ENCODE assay signal across 2 cellular contexts in genomic region chr9:70566066-70566465, GRCh38.
TF ChIP-seq lines count a peak whose summit lies in the region.

No MANE protein-coding gene starts in this region.

TF ChIP-seq in IMR-90, 13 proteins besides CTCF, POLR2A, EP300 and RAD21:
- TF ChIP-seq CEBPB (IDR thresholded peaks at IDR 0.05; ENCODE audit: low read depth, low read length) (no peak), RCOR1 (IDR thresholded peaks at IDR 0.05; ENCODE audit: insufficient replicate concordance, low read length) (no peak), NFE2L2 (IDR thresholded peaks at IDR 0.05; ENCODE audit: low read depth, low read length) (no peak), MAZ (IDR thresholded peaks at IDR 0.05; ENCODE audit: borderline replicate concordance, low read depth, low read length) (no peak), RFX5 (IDR thresholded peaks at IDR 0.05; ENCODE audit: low read depth, low read length) (no peak), SMC3 (IDR thresholded peaks at IDR 0.05; ENCODE audit: low read depth, low read length) (no peak), MAFK (IDR thresholded peaks at IDR 0.05; ENCODE audit: low read depth, low read length) (no peak), CHD1 (IDR thresholded peaks at IDR 0.05; ENCODE audit: low read depth, low read length) (no peak), ELK1 (IDR thresholded peaks at IDR 0.05; ENCODE audit: borderline replicate concordance, low read depth, low read length) (no peak), USF2 (IDR thresholded peaks at IDR 0.05; ENCODE audit: low read depth, low read length) (no peak), FOS (IDR thresholded peaks at IDR 0.05; ENCODE audit: low read depth, low read length) (no peak), BHLHE40 (IDR thresholded peaks at IDR 0.05; ENCODE audit: low read depth, low read length) (no peak), MXI1 (IDR thresholded peaks at IDR 0.05; ENCODE audit: borderline replicate concordance, low read depth, low read length) (no peak)

TF ChIP-seq in WTC11, 78 proteins besides CTCF, POLR2A, EP300 and RAD21:
- TF ChIP-seq CREB1 (CRISPR knock-in tag; IDR thresholded peaks at IDR 0.05), result no peak
- no peak for TF ChIP-seq ATF2 (CRISPR knock-in tag; IDR thresholded peaks at IDR 0.05; ENCODE audit: borderline replicate concordance, low read depth)
- TF ChIP-seq ERG (CRISPR knock-in tag; IDR thresholded peaks at IDR 0.05), result no peak
- TF ChIP-seq NR1H2 (CRISPR knock-in tag; IDR thresholded peaks at IDR 0.05), result no peak
- no peak for TF ChIP-seq ESRRA (CRISPR knock-in tag; IDR thresholded peaks at IDR 0.05; ENCODE audit: borderline replicate concordance)
- no peak for TF ChIP-seq TEAD4 (CRISPR knock-in tag; IDR thresholded peaks at IDR 0.05)
- TF ChIP-seq ZSCAN18 (CRISPR knock-in tag; IDR thresholded peaks at IDR 0.05), result no peak
- no peak for TF ChIP-seq ATF6 (CRISPR knock-in tag; IDR thresholded peaks at IDR 0.05)
- TF ChIP-seq FOXP4 (CRISPR knock-in tag; IDR thresholded peaks at IDR 0.05), result no peak
- TF ChIP-seq ZBTB43 (CRISPR knock-in tag; IDR thresholded peaks at IDR 0.05), result no peak
- TF ChIP-seq ZNF671 (CRISPR knock-in tag; IDR thresholded peaks at IDR 0.05), result no peak
- no peak for TF ChIP-seq PREB (CRISPR knock-in tag; IDR thresholded peaks at IDR 0.05; ENCODE audit: borderline replicate concordance)
- TF ChIP-seq IRF2 (CRISPR knock-in tag; IDR thresholded peaks at IDR 0.05; ENCODE audit: borderline replicate concordance, low read depth), result no peak
- no peak for TF ChIP-seq ZNF512 (CRISPR knock-in tag; IDR thresholded peaks at IDR 0.05; ENCODE audit: borderline replicate concordance)
- TF ChIP-seq E2F5 (CRISPR knock-in tag; IDR thresholded peaks at IDR 0.05), result no peak
- no peak for TF ChIP-seq JUN (CRISPR knock-in tag; IDR thresholded peaks at IDR 0.05)
- TF ChIP-seq IRF1 (CRISPR knock-in tag; IDR thresholded peaks at IDR 0.05), result no peak
- no peak for TF ChIP-seq ATF3 (CRISPR knock-in tag; conservative IDR thresholded peaks at IDR 0.05)
- no peak for TF ChIP-seq SP1 (CRISPR knock-in tag; conservative IDR thresholded peaks at IDR 0.05)
- no peak for TF ChIP-seq PRRX2 (CRISPR knock-in tag; IDR thresholded peaks at IDR 0.05)
